ENCODE assay signal across 9 cellular contexts in the genomic region with DNA sequence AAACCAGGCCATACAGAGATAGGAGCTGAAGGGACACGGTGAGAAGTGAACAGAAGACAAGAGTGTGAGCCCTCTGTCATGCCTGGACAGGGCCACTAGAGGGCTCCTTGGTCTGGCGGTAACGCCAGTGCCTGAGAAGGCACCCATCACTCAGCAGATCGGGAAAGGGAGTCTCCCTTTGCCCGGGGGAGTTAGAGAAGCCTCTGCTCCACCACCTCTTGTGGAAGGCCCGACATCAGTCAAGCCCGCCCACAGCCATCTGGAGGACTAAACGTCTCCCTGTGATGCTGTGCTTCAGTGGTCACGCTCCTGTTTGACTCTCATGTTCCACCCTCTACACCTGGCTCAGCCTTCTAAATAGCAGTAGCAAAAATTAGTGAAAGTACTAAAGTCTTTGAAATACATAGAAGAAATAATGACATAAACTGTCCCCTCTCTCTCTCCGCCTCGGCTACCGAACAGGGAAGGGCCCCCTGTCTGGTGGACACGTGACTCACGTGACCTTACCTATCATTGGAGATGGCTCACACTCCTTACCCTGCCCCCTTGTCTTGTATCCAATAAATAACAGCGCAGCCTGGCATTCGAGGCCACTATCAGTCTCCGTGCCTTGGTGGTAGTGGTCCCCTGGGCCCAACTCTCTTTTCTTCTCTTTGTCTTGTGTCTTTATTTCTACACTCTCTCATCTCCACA.
DNase-seq lines count a peak whose midpoint lies in the region; ATAC-seq lines count a peak whose summit lies in the region.
"Had no signal": no experiment of that assay in that cellular context is flagged by ENCODE, and none has a peak within 500 bp of the region (broad histone marks: within the 10 kb centered on the region; RNA-seq: fewer than 3 reads in every experiment).

No MANE protein-coding gene starts in this region.

- H3K36me3 Mint-ChIP-seq in naive thymus-derived CD8-positive, alpha-beta T cell = peaks cover 0 to 16% (median 8%) of the 10 kb centered on the region in 3 donors

- H3K9me3 Mint-ChIP-seq in naive thymus-derived CD8-positive, alpha-beta T cell = peaks cover 0 to 30% (median 16%) of the 10 kb centered on the region in 9 donors

- no peak overlapping the region for H3K27ac ChIP-seq in effector memory CD4-positive, alpha-beta T cell (ENCODE audit: insufficient read depth, low read length, poor library complexity, severe bottlenecking)
- H3K27ac ChIP-seq: BLaER1 treated with 17β-estradiol and CSF1 and Interleukin-3, amounts not matched to agents 10 nM and 100 nM had no signal

- POLR2A ChIA-PET in naive thymus-derived CD8-positive, alpha-beta T cell (lab: Charles Lee) = no interaction called here

- peaks cover 23 to 91% (median 44%) of the 10 kb centered on the region in 5 donors for H3K27me3 Mint-ChIP-seq in naive thymus-derived CD8-positive, alpha-beta T cell

- peak overlapping the region in 1 of 10 donors; percentile 41 for H3K27ac Mint-ChIP-seq in naive thymus-derived CD8-positive, alpha-beta T cell

- H3K4me3 ChIP-seq in effector memory CD4-positive, alpha-beta T cell (ENCODE audit: insufficient read depth, low read depth, low read length, poor library complexity, severe bottlenecking) = no peak overlapping the region
- H3K4me3 ChIP-seq: BLaER1 treated with 17β-estradiol and CSF1 and Interleukin-3, amounts not matched to agents 10 nM and 100 nM had no signal

- H3K4me1 Mint-ChIP-seq in naive thymus-derived CD8-positive, alpha-beta T cell = peaks cover 8 to 17% (median 11%) of the 10 kb centered on the region in 4 donors

- no peaks in the 10 kb centered on the region for H3K36me3 ChIP-seq in effector memory CD4-positive, alpha-beta T cell (ENCODE audit: control insufficient read depth, insufficient read depth, low read length)
- H3K36me3 ChIP-seq: BLaER1 treated with 17β-estradiol and CSF1 and Interleukin-3, amounts not matched to agents 10 nM and 100 nM had no signal

- no peaks in the 10 kb centered on the region for H3K4me1 ChIP-seq in effector memory CD4-positive, alpha-beta T cell (ENCODE audit: control insufficient read depth, insufficient read depth, low read length, poor library complexity, severe bottlenecking)

- peak; percentile 1 for DNase-seq in NCI-H1694 (lab: John Stamatoyannopoulos, UW)
- DNase-seq in NCI-H1694 treated with DMSO at 0.1 percent for 48 hours (lab: John Stamatoyannopoulos, UW) = no peak
- DNase-seq in NCI-H524 treated with DMSO at 0.1 percent for 48 hours (lab: John Stamatoyannopoulos, UW) = peak; percentile 21
- peak; percentile 40 for DNase-seq in activated CD4-positive, alpha-beta T cell treated with anti-CD3 and anti-CD28 coated beads, Interleukin-2, amount 50 U/mL, for 4 hours
- peak; percentile 16 to 49 (median 40) for DNase-seq in effector memory CD4-positive, alpha-beta T cell
- peak; percentile 26 to 78 (median 54) for DNase-seq in naive thymus-derived CD8-positive, alpha-beta T cell
- DNase-seq in stimulated activated naive CD4-positive, alpha-beta T cell treated with Interleukin-2 at 50 U/mL for 16 hours (lab: John Stamatoyannopoulos, UW) = peak; percentile 25

- peak overlapping the region; percentile 6 to 77 (median 49) for H3K4me3 Mint-ChIP-seq in naive thymus-derived CD8-positive, alpha-beta T cell

- peaks cover 5% of the 10 kb centered on the region for H3K27me3 ChIP-seq in effector memory CD4-positive, alpha-beta T cell (replicated peaks; ENCODE audit: control insufficient read depth, insufficient read depth, low read length, poor library complexity, severe bottlenecking)

- no peaks in the 10 kb centered on the region for H3K9me3 ChIP-seq in effector memory CD4-positive, alpha-beta T cell (ENCODE audit: control insufficient read depth, low read length)

- ATAC-seq in naive thymus-derived CD8-positive, alpha-beta T cell = peak; percentile 66 to 68
- no peak for ATAC-seq in HG03135 (IDR thresholded peaks at IDR 0.05; ENCODE audit: unreplicated experiment)
